Comparison of ENCODE assay signal across 20 cellular contexts in the genomic region with DNA sequence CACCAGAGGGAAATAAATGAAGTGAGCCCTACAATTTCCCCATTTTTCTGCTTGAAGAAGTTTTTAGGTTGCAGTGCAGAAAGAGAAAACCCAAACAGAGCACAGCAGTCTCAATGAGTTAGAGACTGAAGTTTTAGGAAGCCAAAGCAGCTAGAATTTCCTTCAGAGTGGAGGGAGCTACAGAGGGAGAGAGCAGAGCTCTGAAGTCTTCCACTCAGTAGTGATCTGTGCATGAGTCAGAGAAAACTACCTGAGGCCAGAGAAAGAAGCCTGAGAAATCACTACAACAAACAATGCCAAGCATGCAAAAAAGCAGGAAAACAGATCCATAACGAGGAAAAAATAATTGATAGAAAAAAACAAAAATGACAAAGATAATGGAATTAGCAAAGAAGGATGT. TPM values are rescaled to one million over a fixed set of nuclear protein-coding genes. Genes with fewer than 3 reads are reported as not detected.
DNase-seq lines count a peak whose midpoint lies in the region; ATAC-seq, FAIRE-seq and TF ChIP-seq lines count a peak whose summit lies in the region.
"Had no signal": no experiment of that assay in that cellular context is flagged by ENCODE, and none has a peak within 500 bp of the region (broad histone marks: within the 10 kb centered on the region; RNA-seq: fewer than 3 reads in every experiment).

No MANE protein-coding gene starts in this region.

- H3K36me3 Mint-ChIP-seq in nephron (ENCODE audit: low read depth): no peaks in the 10 kb centered on the region

- H3K4me3 Mint-ChIP-seq in nephron: no peak overlapping the region
- H3K4me3 Mint-ChIP-seq: H9 had no signal

- H3K4me2 ChIP-seq in GM23248 (ENCODE audit: unreplicated experiment) (no peak overlapping the region), PC-3 (ENCODE audit: low read length) (peak overlapping the region; percentile 64)

- H4K20me1 ChIP-seq in GM23248 (ENCODE audit: insufficient read depth) (no peaks in the 10 kb centered on the region), PC-3 (ENCODE audit: low read length) (no peaks in the 10 kb centered on the region)

- H2AFZ ChIP-seq in GM23248 (no peak overlapping the region), PC-3 (ENCODE audit: low read length) (no peak overlapping the region)

- no peak for FAIRE-seq in bronchial epithelial cell (lab: Jason Lieb, UNC)
- FAIRE-seq: K562 had no signal

- H3K9me3 ChIP-seq in GM23248 (ENCODE audit: low read depth): no peaks in the 10 kb centered on the region
- no peaks in the 10 kb centered on the region for H3K9me3 ChIP-seq in PC-3 (ENCODE audit: low read length)
- H3K9me3 ChIP-seq in tibial artery: no peaks in the 10 kb centered on the region
- H3K9me3 ChIP-seq: Peyer's patch had no signal

- no peak for TF ChIP-seq CTCF in PC-3 (conservative IDR thresholded peaks at IDR 0.05; ENCODE audit: low read depth, low read length)
- no peak for TF ChIP-seq CTCF in bronchial epithelial cell (IDR thresholded peaks at IDR 0.05; ENCODE audit: insufficient read depth, low read length, severe bottlenecking)
- TF ChIP-seq CTCF in nephron (IDR thresholded peaks at IDR 0.05; ENCODE audit: unreplicated experiment in 3 of 3): no peak
- TF ChIP-seq CTCF in tibial artery (IDR thresholded peaks at IDR 0.05): no peak

- no peaks in the 10 kb centered on the region for H3K27me3 Mint-ChIP-seq in nephron (ENCODE audit: low read depth)

- H3F3A ChIP-seq in GM23248 (ENCODE audit: insufficient read depth) (peaks cover 10% of the 10 kb centered on the region; the same call in 1 of the 2 replicates), PC-3 (ENCODE audit: low read length, unreplicated experiment) (no peaks in the 10 kb centered on the region)

- no peaks in the 10 kb centered on the region for H3K79me2 ChIP-seq in GM23248 (ENCODE audit: insufficient read depth)
- H3K79me2 ChIP-seq in PC-3 (ENCODE audit: low read length): no peaks in the 10 kb centered on the region

- peaks cover 4% of the 10 kb centered on the region; the same call in 1 of the 2 replicates for H3K4me1 ChIP-seq in GM23248 (ENCODE audit: insufficient read depth)
- H3K4me1 ChIP-seq in PC-3 (ENCODE audit: insufficient read depth, low read length): peaks cover 15% of the 10 kb centered on the region
- no peaks in the 10 kb centered on the region for H3K4me1 ChIP-seq in tibial artery
- H3K4me1 ChIP-seq: Peyer's patch had no signal

- H3K36me3 ChIP-seq in GM23248 (ENCODE audit: low read depth) (no peaks in the 10 kb centered on the region), PC-3 (ENCODE audit: low read depth, low read length) (no peaks in the 10 kb centered on the region), bronchial epithelial cell (ENCODE audit: control insufficient read depth, insufficient read depth, low read length) (no peaks in the 10 kb centered on the region), tibial artery (no peaks in the 10 kb centered on the region)
- H3K36me3 ChIP-seq: Peyer's patch had no signal

- H3K9ac ChIP-seq in GM23248 (no peak overlapping the region), PC-3 (ENCODE audit: low read length) (peak overlapping the region; percentile 72)

- BruUV-seq in PC-3 (replicated peaks; lab: Mats Ljungman, UMichigan): no TSS peak

- CTCF ChIA-PET in PC-3 (lab: Charles Lee): interaction anchor here (0.7 to 1.3 kb wide), 2 partner anchors 11 to 378 kb away, joined by 5 to 6 read pairs; no protein-coding TSS in a partner anchor

- H3K4me3 ChIP-seq in GM23248: no peak overlapping the region
- no peak overlapping the region for H3K4me3 ChIP-seq in PC-3 (ENCODE audit: low read length)
- no peak overlapping the region for H3K4me3 ChIP-seq in bronchial epithelial cell (ENCODE audit: low read depth, low read length)
- H3K4me3 ChIP-seq in tibial artery: no peak overlapping the region
- H3K4me3 ChIP-seq: K562, Peyer's patch had no signal

- H3K9me2 ChIP-seq in GM23248 (ENCODE audit: insufficient read depth) (no peaks in the 10 kb centered on the region), PC-3 (replicated peaks; ENCODE audit: low read length) (no peaks in the 10 kb centered on the region)

- intact Hi-C loops in PC-3 (cut with micrococcal nuclease) (no loop called here), tibial artery (cut with DNase I; ENCODE audit: low total_unique reads) (no loop called here)

- peak; percentile 45 for DNase-seq in GM23248
- DNase-seq in PC-3: peak; percentile 80
- DNase-seq in bronchial epithelial cell (ENCODE audit: low read depth): peak; percentile 84
- DNase-seq in cortex of kidney (lab: John Stamatoyannopoulos, UW): no peak
- no peak for DNase-seq in COLO668 (lab: John Stamatoyannopoulos, UW; ENCODE audit: unreplicated experiment)
- DNase-seq in tibial artery: no peak
- DNase-seq: C1 segment of cervical spinal cord, DMS 273 treated with DMSO at 0.1 percent for 48 hours, H9, NCI-H1436 treated with DMSO at 0.1 percent for 48 hours, NCI-H2029 treated with DMSO at 0.1 percent for 48 hours, NCI-H510A, NCI-H774, Peyer's patch, SHP77 had no signal

- peak overlapping the region; percentile 28 to 58 (median 51) for H3K27ac Mint-ChIP-seq in nephron
- H3K27ac Mint-ChIP-seq: H9 had no signal

- H3K9me3 Mint-ChIP-seq in nephron: no peaks in the 10 kb centered on the region

- in situ Hi-C loops in GM23248 (cut with MboI): no loop called here

- 0 to 5% methylated on average over 1 of the region's 1 CpG for WGBS in GM23248 (ENCODE audit: low coverage in 1 of 2, low lambda C conversion rate in 2 of 2, missing lambda C conversion rate in 2 of 2), 2 experiments

- H3K27ac ChIP-seq in GM23248 (no peak overlapping the region), PC-3 (ENCODE audit: low read length) (peak overlapping the region; percentile 95), tibial artery (no peak overlapping the region)
- H3K27ac ChIP-seq: Peyer's patch had no signal

- H3K4me1 Mint-ChIP-seq in nephron: peaks cover 19% of the 10 kb centered on the region
- H3K4me1 Mint-ChIP-seq: H9 had no signal

- POLR2A ChIA-PET in PC-3 (lab: Charles Lee; ENCODE audit: unreplicated experiment): interaction anchor here (0.5 kb wide), 1 partner anchor 71 kb away, joined by 5 read pairs; no protein-coding TSS in a partner anchor

- H3K27me3 ChIP-seq in GM23248 (replicated peaks; ENCODE audit: insufficient read depth): no peaks in the 10 kb centered on the region
- no peaks in the 10 kb centered on the region for H3K27me3 ChIP-seq in PC-3 (ENCODE audit: low read length)
- no peaks in the 10 kb centered on the region for H3K27me3 ChIP-seq in bronchial epithelial cell (ENCODE audit: control insufficient read depth, insufficient read depth, low read length)
- peaks cover 0 to 8% of the 10 kb centered on the region in 2 donors for H3K27me3 ChIP-seq in tibial artery
- H3K27me3 ChIP-seq: Peyer's patch had no signal

- ATAC-seq in PC-3 (peak; percentile 98), HG03135 (IDR thresholded peaks at IDR 0.05; ENCODE audit: unreplicated experiment) (no peak)
- ATAC-seq: K562, SK-N-SH treated with all-trans-retinoic acid at 6 μM for 48 hours had no signal

RNA-seq across cellular contexts. Expression of a gene that starts 17.9 kb away (rescaled TPM):
- total RNA-seq in GM23248 (2014; rRNA removed; shearing (Covaris generic)): 31.8 and 43.6 TPM in 2 replicates
- 172 and 175 TPM in 2 replicates for polyA plus RNA-seq in GM23248 (2016; fragmentation: Nextera tagmentation; extraction: Ambion mirVana)
- total RNA-seq in PC-3 (2014; rRNA removed) (83.9 and 86.4 TPM in 2 replicates), bronchial epithelial cell (14.8 and 16.8 TPM in 2 replicates)

RNA-seq across cellular contexts. Expression of a gene that starts 38.5 kb away (rescaled TPM):
- total RNA-seq in GM23248 (2014; rRNA removed; shearing (Covaris generic)): 26.9 and 28.1 TPM in 2 replicates
- 16.4 and 18.7 TPM in 2 replicates for polyA plus RNA-seq in GM23248 (2016; fragmentation: Nextera tagmentation; extraction: Ambion mirVana)
- total RNA-seq in PC-3 (2014; rRNA removed) (11.2 and 11.4 TPM in 2 replicates), bronchial epithelial cell (37.9 and 47.5 TPM in 2 replicates)

RNA-seq across cellular contexts. Expression of a gene that starts 38.8 kb away (rescaled TPM):
- 0.51 and 4.1 TPM in 2 replicates for total RNA-seq in GM23248 (2014; rRNA removed; shearing (Covaris generic))
- 40.1 and 41.4 TPM in 2 replicates for polyA plus RNA-seq in GM23248 (2016; fragmentation: Nextera tagmentation; extraction: Ambion mirVana)
- 0.98 and 3.0 TPM in 2 replicates for total RNA-seq in PC-3 (2014; rRNA removed)
- 1.3 and 3.1 TPM in 2 replicates for total RNA-seq in bronchial epithelial cell

RNA-seq across cellular contexts. Expression of a gene that starts 44.6 kb away (rescaled TPM):
- total RNA-seq in GM23248 (2014; rRNA removed; shearing (Covaris generic)): not detected in 2 replicates
- not detected in 2 replicates for polyA plus RNA-seq in GM23248 (2016; fragmentation: Nextera tagmentation; extraction: Ambion mirVana)
- total RNA-seq in PC-3 (2014; rRNA removed) (0.23 TPM in 1 of 2 replicates, not detected in the other), bronchial epithelial cell (under 0.01 TPM in 1 of 2 replicates, not detected in the other)
- total RNA-seq: A673, H9 had no signal

Comparison
In these comparisons a context has a peak if more than half of its experiments do, and no peak if none do; other contexts are left out.
1. DNase-seq: peak in GM23248 (single experiment), PC-3 (single experiment) and bronchial epithelial cell (single experiment); none in cortex of kidney (single experiment), COLO668 (single experiment) and tibial artery (0 of 2).